ENCODE assay signal across 1 cellular context in genomic region chr6:2777249-2777648, GRCh38.
A peak's percentile ranks its signal among the peaks of the same experiment; 100 is the strongest.
TF ChIP-seq lines count a peak whose summit lies in the region.

No MANE protein-coding gene starts in this region.

TF ChIP-seq in H1, 55 proteins besides CTCF, POLR2A, EP300 and RAD21:
- no peak for TF ChIP-seq RXRA (IDR thresholded peaks at IDR 0.05; ENCODE audit: insufficient read depth, low read depth, low read length)
- peak; percentile 75 for TF ChIP-seq RFX5 (IDR thresholded peaks at IDR 0.05; ENCODE audit: borderline replicate concordance, low read depth, low read length)
